11 cellular contexts compared by ENCODE assay signal in the genomic region with DNA sequence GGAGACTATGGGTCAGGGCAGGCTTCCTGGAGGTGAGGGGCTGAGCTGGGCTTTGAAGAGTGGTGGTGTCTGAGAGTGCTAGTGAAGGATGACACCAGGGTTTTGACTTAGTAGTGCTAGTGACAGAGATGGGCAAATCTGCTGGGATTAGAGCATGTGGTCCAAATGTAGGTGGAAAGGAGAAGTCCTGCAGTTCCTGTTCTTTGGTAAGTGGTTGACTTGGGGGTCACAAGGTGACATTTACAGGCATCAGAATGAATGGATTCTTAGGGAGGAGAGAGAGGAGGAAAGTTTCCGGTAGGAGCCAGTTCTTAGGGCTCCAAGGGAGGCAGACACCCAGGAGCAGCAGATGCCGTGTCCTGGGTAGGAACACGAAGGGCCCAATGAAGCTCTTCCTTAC. TPM values are rescaled to one million over a fixed set of nuclear protein-coding genes. Genes with fewer than 3 reads are reported as not detected.
DNase-seq lines count a peak whose midpoint lies in the region; ATAC-seq and TF ChIP-seq lines count a peak whose summit lies in the region.
"Had no signal": no experiment of that assay in that cellular context is flagged by ENCODE, and none has a peak within 500 bp of the region (broad histone marks: within the 10 kb centered on the region; RNA-seq: fewer than 3 reads in every experiment).

No MANE protein-coding gene starts in this region.

- H3K9me2 ChIP-seq in GM23338 (ENCODE audit: insufficient read depth): no peaks in the 10 kb centered on the region

- H3K4me2 ChIP-seq in BLaER1 treated with 17β-estradiol and CSF1 and Interleukin-3, amounts not matched to agents 10 nM and 100 nM: peak overlapping the region in 6 of 11 experiments; percentile 95 to 100 (median 98); a peak in 9 of 22 replicates
- peak overlapping the region; percentile 87 for H3K4me2 ChIP-seq in GM23338

- peaks cover 0 to 12% (median 5%) of the 10 kb centered on the region in 11 experiments; a peak in 6 of 22 replicates for H4K20me1 ChIP-seq in BLaER1 treated with 17β-estradiol and CSF1 and Interleukin-3, amounts not matched to agents 10 nM and 100 nM
- no peaks in the 10 kb centered on the region; the same call in 1 of the 2 replicates for H4K20me1 ChIP-seq in GM23338 (replicated peaks; ENCODE audit: insufficient read depth)

- H3K4me3 Mint-ChIP-seq in GM23338 (peak overlapping the region; percentile 65), mesothelial cell of epicardium (peak overlapping the region; percentile 62)
- peak overlapping the region; percentile 65 for H3K4me3 Mint-ChIP-seq in activated T-helper 17 cell treated with anti-CD3 and anti-CD28 coated beads, Interleukin-2, amount 50 U/mL, for 72 hours

- H3K4me1 Mint-ChIP-seq in GM23338 (peaks cover 16% of the 10 kb centered on the region), mesothelial cell of epicardium (peaks cover 26% of the 10 kb centered on the region)
- H3K4me1 Mint-ChIP-seq in activated T-helper 17 cell treated with anti-CD3 and anti-CD28 coated beads, Interleukin-2, amount 50 U/mL, for 72 hours: peaks cover 5% of the 10 kb centered on the region

- H3K27me3 Mint-ChIP-seq in GM23338 (ENCODE audit: insufficient read depth, low read depth, poor library complexity) (peaks cover 26% of the 10 kb centered on the region), mesothelial cell of epicardium (ENCODE audit: low read depth) (peaks cover 74% of the 10 kb centered on the region)
- H3K27me3 Mint-ChIP-seq in activated T-helper 17 cell treated with anti-CD3 and anti-CD28 coated beads, Interleukin-2, amount 50 U/mL, for 72 hours: peaks cover 8% of the 10 kb centered on the region

- H3K36me3 ChIP-seq in BLaER1 treated with 17β-estradiol and CSF1 and Interleukin-3, amounts not matched to agents 10 nM and 100 nM: no peaks in the 10 kb centered on the region
- no peaks in the 10 kb centered on the region for H3K36me3 ChIP-seq in GM23338 (ENCODE audit: insufficient read depth)
- H3K36me3 ChIP-seq: sigmoid colon had no signal

- no peaks in the 10 kb centered on the region for H3K9me3 ChIP-seq in BLaER1 treated with 17β-estradiol and CSF1 and Interleukin-3, amounts not matched to agents 10 nM and 100 nM (replicated peaks in 1 of 11)
- H3K9me3 ChIP-seq: sigmoid colon had no signal

- ATAC-seq in GM23338: peak; percentile 27
- no peak for ATAC-seq in activated T-helper 17 cell treated with anti-CD3 and anti-CD28 coated beads, Interleukin-2, amount 50 U/mL, for 72 hours (replicated peaks)

- no peaks in the 10 kb centered on the region; the same call in 1 of the 2 replicates for H3F3A ChIP-seq in GM23338 (replicated peaks; ENCODE audit: low read depth)

- H3K9me3 Mint-ChIP-seq in GM23338 (no peaks in the 10 kb centered on the region; the same call in 2 of the 3 replicates), mesothelial cell of epicardium (no peaks in the 10 kb centered on the region)
- H3K9me3 Mint-ChIP-seq in activated T-helper 17 cell treated with anti-CD3 and anti-CD28 coated beads, Interleukin-2, amount 50 U/mL, for 72 hours: no peaks in the 10 kb centered on the region

- DNase-seq in GM23338 (ENCODE audit: low spot score) (peak; percentile 17), mesothelial cell of epicardium (ENCODE audit: low spot score in 2 of 2, unreplicated experiment in 2 of 2) (no peak), NCI-H1417 (lab: John Stamatoyannopoulos, UW) (no peak), NCI-H748 treated with DMSO at 0.1 percent for 48 hours (lab: John Stamatoyannopoulos, UW) (no peak), activated gamma-delta T cell treated with Interleukin-2 at 50 U/mL for 16 hours (no peak), SW 1271 (lab: John Stamatoyannopoulos, UW) (no peak)
- DNase-seq: foreskin melanocyte, sigmoid colon had no signal

- no peak overlapping the region for H3K27ac ChIP-seq in BLaER1 treated with 17β-estradiol and CSF1 and Interleukin-3, amounts not matched to agents 10 nM and 100 nM
- no peak overlapping the region for H3K27ac ChIP-seq in GM23338 (ENCODE audit: low read depth)

- H3K27ac Mint-ChIP-seq in GM23338 (no peak overlapping the region), mesothelial cell of epicardium (no peak overlapping the region)
- peak overlapping the region; percentile 15 for H3K27ac Mint-ChIP-seq in activated T-helper 17 cell treated with anti-CD3 and anti-CD28 coated beads, Interleukin-2, amount 50 U/mL, for 72 hours

- no peak overlapping the region for H3K9ac ChIP-seq in BLaER1 treated with 17β-estradiol and CSF1 and Interleukin-3, amounts not matched to agents 10 nM and 100 nM

- H3K27me3 ChIP-seq in BLaER1 treated with 17β-estradiol and CSF1 and Interleukin-3, amounts not matched to agents 10 nM and 100 nM: peaks cover 54 to 66% (median 63%) of the 10 kb centered on the region in 11 experiments
- peaks cover 25% of the 10 kb centered on the region for H3K27me3 ChIP-seq in GM23338 (ENCODE audit: insufficient read depth)

- H3K4me3 ChIP-seq in BLaER1 treated with 17β-estradiol and CSF1 and Interleukin-3, amounts not matched to agents 10 nM and 100 nM: peak overlapping the region in 1 of 10 experiments; percentile 77; a peak in 1 of 20 replicates
- peak overlapping the region; percentile 64 for H3K4me3 ChIP-seq in GM23338

- peaks cover 0 to 14% (median 5%) of the 10 kb centered on the region in 10 experiments; a peak in 5 of 20 replicates for H3K4me1 ChIP-seq in BLaER1 treated with 17β-estradiol and CSF1 and Interleukin-3, amounts not matched to agents 10 nM and 100 nM
- peaks cover 21% of the 10 kb centered on the region for H3K4me1 ChIP-seq in GM23338 (ENCODE audit: insufficient read depth)

- H3K36me3 Mint-ChIP-seq in GM23338 (ENCODE audit: low read depth) (peaks cover 4% of the 10 kb centered on the region; the same call in 1 of the 3 replicates), mesothelial cell of epicardium (no peaks in the 10 kb centered on the region)
- H3K36me3 Mint-ChIP-seq in activated T-helper 17 cell treated with anti-CD3 and anti-CD28 coated beads, Interleukin-2, amount 50 U/mL, for 72 hours (ENCODE audit: low read depth): no peaks in the 10 kb centered on the region

- no peak for TF ChIP-seq CTCF in GM23338 (conservative IDR thresholded peaks at IDR 0.05; ENCODE audit: low read depth in 2 of 2)
- no peak for TF ChIP-seq CTCF in mesothelial cell of epicardium (IDR thresholded peaks at IDR 0.05; ENCODE audit: unreplicated experiment)

- peaks cover 29% of the 10 kb centered on the region for H3K79me2 ChIP-seq in GM23338 (replicated peaks; ENCODE audit: insufficient read depth)

- H2AFZ ChIP-seq in GM23338: peak overlapping the region; percentile 93

TF ChIP-seq in GM23338, 12 proteins besides CTCF, POLR2A, EP300 and RAD21 (continues in another document):
- TF ChIP-seq JUNB (IDR thresholded peaks at IDR 0.05; ENCODE audit: unreplicated experiment) (no peak), POLR2AphosphoS5 (IDR thresholded peaks at IDR 0.05; ENCODE audit: low read depth) (no peak)

RNA-seq across cellular contexts. Expression of a gene that starts 0.8 kb away (rescaled TPM):
- total RNA-seq in GM23338 (2014; rRNA removed; shearing (Covaris generic)): 5.6 and 6.1 TPM in 2 replicates
- 2.2 and 2.4 TPM in 2 replicates for polyA plus RNA-seq in GM23338 (2016; fragmentation: Nextera tagmentation; extraction: Ambion mirVana)
- 1 to 10 TPM; 3.8 to 7.8 TPM for total RNA-seq in activated T-helper 17 cell treated with anti-CD3 and anti-CD28 coated beads, Interleukin-2, amount 50 U/mL, for 72 hours
- total RNA-seq in mesothelial cell of epicardium: 21.0 to 21.6 TPM (median 21.4 TPM) in 3 replicates
- total RNA-seq: lung microvascular endothelial cell had no signal

RNA-seq across cellular contexts. Expression of a gene that starts 57.0 kb away (rescaled TPM):
- 44.9 and 51.1 TPM in 2 replicates for total RNA-seq in GM23338 (2014; rRNA removed; shearing (Covaris generic))
- 16.5 and 17.2 TPM in 2 replicates for polyA plus RNA-seq in GM23338 (2016; fragmentation: Nextera tagmentation; extraction: Ambion mirVana)
- total RNA-seq in activated T-helper 17 cell treated with anti-CD3 and anti-CD28 coated beads, Interleukin-2, amount 50 U/mL, for 72 hours: 100 to 1,000 TPM in 1 of 2 donors, 10 to 100 TPM in 1; 99.8 to 131 TPM
- total RNA-seq in mesothelial cell of epicardium: 33.6 to 36.8 TPM (median 35.9 TPM) in 3 replicates
